Comparison of ENCODE assay signal across 8 cellular contexts in the genomic region with DNA sequence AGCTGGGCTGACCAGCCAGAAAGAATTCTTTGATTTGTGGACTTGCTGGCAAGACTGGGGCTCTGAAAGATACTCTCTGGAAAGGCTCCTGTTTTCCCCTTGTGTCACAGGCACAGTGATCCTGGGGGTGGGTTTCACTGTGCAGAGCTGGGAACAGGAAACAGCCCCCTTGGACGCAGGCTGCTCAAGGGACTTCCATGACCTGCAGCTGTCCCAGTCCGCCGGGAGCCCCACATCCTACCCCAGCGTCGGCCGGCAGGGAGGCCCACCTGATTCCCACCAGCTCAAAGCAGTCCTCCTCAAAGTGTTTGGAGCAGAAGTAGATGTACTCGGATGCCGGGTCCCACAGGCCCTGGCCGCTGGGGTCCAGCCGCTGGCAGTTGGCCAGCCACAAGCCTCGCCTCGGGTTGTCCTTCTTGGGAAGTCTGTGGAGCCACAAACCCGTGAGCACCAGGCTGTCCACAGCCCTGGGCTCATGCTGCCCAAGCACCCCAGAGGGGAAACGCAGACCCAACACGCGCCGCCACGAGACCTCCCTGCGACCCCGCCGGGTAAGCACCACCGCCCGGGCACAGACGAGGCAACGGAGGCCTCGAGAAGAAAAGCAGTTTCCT. TPM values are rescaled to one million over a fixed set of nuclear protein-coding genes. Genes with fewer than 3 reads are reported as not detected.
A peak's percentile ranks its signal among the peaks of the same experiment; 100 is the strongest.
DNase-seq lines count a peak whose midpoint lies in the region; ATAC-seq and TF ChIP-seq lines count a peak whose summit lies in the region.

No MANE protein-coding gene starts in this region.

- no peaks in the 10 kb centered on the region for H3K9me3 ChIP-seq in T-helper 17 cell (ENCODE audit: control insufficient read depth, low read length, poor library complexity, severe bottlenecking)
- H3K9me3 ChIP-seq in sigmoid colon, result no peaks in the 10 kb centered on the region

- DNase-seq in T-helper 17 cell (no peak), fibroblast of villous mesenchyme (ENCODE audit: low read depth) (no peak), sigmoid colon (no peak), superior temporal gyrus (ENCODE audit: extremely low spot score) (no peak)

- peak overlapping the region; percentile 84 for H3K4me3 ChIP-seq in fibroblast of villous mesenchyme (ENCODE audit: low read depth, low read length)
- peak overlapping the region; percentile 52 to 92 (median 76) for H3K4me3 ChIP-seq in sigmoid colon

- H3K4me1 Mint-ChIP-seq in T-helper 17 cell, result peaks cover 24% of the 10 kb centered on the region

- H3K27ac Mint-ChIP-seq in T-helper 17 cell, result peak overlapping the region; percentile 97

- intact Hi-C loops in sigmoid colon (cut with DNase I), result loop anchor here (2.0 to 10.0 kb wide), 5 partner anchors 39 to 142 kb away; partner anchors contain the start of genes CRKL, LRRC74B, PI4KA and SNAP29

- H3K36me3 ChIP-seq in sigmoid colon, result peaks cover 10 to 43% (median 15%) of the 10 kb centered on the region in 4 donors

- no peak for TF ChIP-seq POLR2A in sigmoid colon (IDR thresholded peaks at IDR 0.05)

- peaks cover 0 to 39% (median 34%) of the 10 kb centered on the region in 4 donors for H3K4me1 ChIP-seq in sigmoid colon

- TF ChIP-seq EP300 in sigmoid colon (IDR thresholded peaks at IDR 0.05), result no peak

- H3K36me3 Mint-ChIP-seq in T-helper 17 cell (ENCODE audit: low read depth), result no peaks in the 10 kb centered on the region

- no peaks in the 10 kb centered on the region for H3K27me3 ChIP-seq in sigmoid colon

- no peaks in the 10 kb centered on the region for H3K27me3 Mint-ChIP-seq in T-helper 17 cell

- TF ChIP-seq CTCF in 22Rv1 (IDR thresholded peaks at IDR 0.05), result no peak
- no peak for TF ChIP-seq CTCF in fibroblast of villous mesenchyme (IDR thresholded peaks at IDR 0.05; ENCODE audit: insufficient read depth, low read depth, low read length)
- TF ChIP-seq CTCF in sigmoid colon (IDR thresholded peaks at IDR 0.05), result no peak

- peak overlapping the region; percentile 99 for H3K27ac ChIP-seq in 22Rv1
- H3K27ac ChIP-seq in sigmoid colon, result peak overlapping the region; percentile 96 to 99 (median 98)

- peak overlapping the region; percentile 93 for H3K4me3 Mint-ChIP-seq in T-helper 17 cell

- WGBS in sigmoid colon, 2 donors, result 1 to 2% methylated on average over 26 of the region's 26 CpGs

- ATAC-seq in GM21390 (IDR thresholded peaks at IDR 0.05; ENCODE audit: unreplicated experiment) (peak; percentile 2), T-helper 17 cell (no peak), GM18511 (IDR thresholded peaks at IDR 0.05; ENCODE audit: unreplicated experiment) (no peak), GM18861 (IDR thresholded peaks at IDR 0.05; ENCODE audit: unreplicated experiment) (no peak)

RNA-seq across cellular contexts. Expression of gene THAP7, which starts 0.8 kb away (rescaled TPM):
- total RNA-seq in T-helper 17 cell (10 to 100 TPM; 41.5 to 55.6 TPM), fibroblast of villous mesenchyme (21.6 and 22.9 TPM in 2 replicates), sigmoid colon (10 to 100 TPM; 39.2 to 59.4 (median 45.4) TPM)
- 10 to 100 TPM; 19.9 to 32.0 (median 22.2) TPM for polyA plus RNA-seq in sigmoid colon

RNA-seq across cellular contexts. Expression of gene P2RX6, which starts 13.9 kb away (rescaled TPM):
- total RNA-seq in T-helper 17 cell (1 to 10 TPM in 1 of 2 donors, under 1 TPM in 1; 0.39 to 1.0 TPM), fibroblast of villous mesenchyme (1.3 and 3.5 TPM in 2 replicates), sigmoid colon (1 to 10 TPM; 1.1 to 2.0 (median 1.3) TPM)
- polyA plus RNA-seq in sigmoid colon, result under 1 TPM in 2 of 3 donors, not detected in 1; under 0.01 to 0.77 TPM

RNA-seq across cellular contexts. Expression of gene LZTR1, which starts 19.0 kb away (rescaled TPM):
- total RNA-seq in T-helper 17 cell, result 10 to 100 TPM; 49.4 to 59.3 TPM
- total RNA-seq in fibroblast of villous mesenchyme, result 55.1 and 60.9 TPM in 2 replicates
- 10 to 100 TPM; 30.8 to 50.4 (median 35.8) TPM for total RNA-seq in sigmoid colon
- 10 to 100 TPM; 10.2 to 40.5 (median 12.5) TPM for polyA plus RNA-seq in sigmoid colon

RNA-seq across cellular contexts. Expression of gene SLC7A4, which starts 31.3 kb away (rescaled TPM):
- total RNA-seq in T-helper 17 cell (under 1 TPM; 0.13 to 0.15 TPM), fibroblast of villous mesenchyme (0.32 and 2.2 TPM in 2 replicates), sigmoid colon (under 1 TPM in 3 of 4 donors, not detected in 1; 0.16 to 0.71 (median 0.41) TPM)
- polyA plus RNA-seq in sigmoid colon, result 1 to 10 TPM in 2 of 3 donors, under 1 TPM in 1; 0.46 to 2.6 (median 1.2) TPM

RNA-seq across cellular contexts. Expression of gene AIFM3, which starts 34.0 kb away (rescaled TPM):
- total RNA-seq in T-helper 17 cell (1 to 10 TPM in 1 of 2 donors, under 1 TPM in 1; 0.34 to 1.2 TPM), fibroblast of villous mesenchyme (0.32 and 0.43 TPM in 2 replicates), sigmoid colon (1 to 10 TPM in 3 of 4 donors, under 1 TPM in 1; 0.66 to 1.9 (median 1.3) TPM)
- polyA plus RNA-seq in sigmoid colon, result 100 to 1,000 TPM in 1 of 3 donors, 10 to 100 TPM in 2; 72.6 to 105 (median 91.3) TPM
